8 cellular contexts compared by ENCODE assay signal in genomic region chr9:95131023-95131943, GRCh38.
DNase-seq lines count a peak whose midpoint lies in the region; ATAC-seq and TF ChIP-seq lines count a peak whose summit lies in the region.

No MANE protein-coding gene starts in this region.

- no peaks in the 10 kb centered on the region for H3K79me2 ChIP-seq in parathyroid adenoma

- in situ Hi-C loops in KBM-7 (cut with MboI; ENCODE audit: low pct_unique_long_range_greater_than_20kb, low sequenced_read_pairs): loop anchor here (25.0 kb wide), 1 partner anchor 344 kb away; no protein-coding TSS in a partner anchor

- peak overlapping the region; percentile 56 for H3K4me3 Mint-ChIP-seq in glutamatergic neuron (ENCODE audit: unreplicated experiment)

- DNase-seq in DMS153 (lab: John Stamatoyannopoulos, UW): peak; percentile 9
- DNase-seq in KBM-7: peak; percentile 63
- DNase-seq in RWPE2 (ENCODE audit: low spot score): no peak
- DNase-seq in activated naive CD4-positive, alpha-beta T cell treated with Interleukin-2 at 50 U/mL for 16 hours: peak; percentile 47
- DNase-seq in glutamatergic neuron: peak; percentile 81

- H3K4me1 Mint-ChIP-seq in glutamatergic neuron (ENCODE audit: low read depth, unreplicated experiment): peaks cover 24% of the 10 kb centered on the region

- H3K36me3 ChIP-seq in RWPE2 (ENCODE audit: low read depth) (0 out of 2 replicates have a peak, but pooled peaks cover 3% of the 10 kb centered on the region), parathyroid adenoma (ENCODE audit: control insufficient read depth, insufficient read depth, low read length) (no peaks in the 10 kb centered on the region)

- no peaks in the 10 kb centered on the region for H3K36me3 Mint-ChIP-seq in glutamatergic neuron (ENCODE audit: unreplicated experiment)

- peaks cover 3% of the 10 kb centered on the region for H3K9me3 Mint-ChIP-seq in glutamatergic neuron (ENCODE audit: unreplicated experiment)

- H3K4me3 ChIP-seq in RWPE2 (ENCODE audit: severe bottlenecking) (no peak overlapping the region), parathyroid adenoma (ENCODE audit: low read depth, low read length) (no peak overlapping the region)

- ATAC-seq in RWPE2 (ENCODE audit: low read depth) (peak; percentile 48; the same call in 2 of the 3 replicates), HG02571 (IDR thresholded peaks at IDR 0.05; ENCODE audit: unreplicated experiment) (no peak), HG02678 (IDR thresholded peaks at IDR 0.05; ENCODE audit: unreplicated experiment) (no peak)

- no peaks in the 10 kb centered on the region for H3K9me3 ChIP-seq in RWPE2 (ENCODE audit: severe bottlenecking)
- H3K9me3 ChIP-seq in parathyroid adenoma (ENCODE audit: control insufficient read depth, low read length): no peaks in the 10 kb centered on the region

- TF ChIP-seq CTCF in RWPE2 (IDR thresholded peaks at IDR 0.05; ENCODE audit: poor library complexity, severe bottlenecking): peak; percentile 94
- TF ChIP-seq CTCF in glutamatergic neuron (IDR thresholded peaks at IDR 0.05; ENCODE audit: partially characterized antibody, unreplicated experiment): peak; percentile 83
- TF ChIP-seq CTCF in parathyroid adenoma (IDR thresholded peaks at IDR 0.05): peak; percentile 68

- H3K27me3 ChIP-seq in RWPE2 (ENCODE audit: insufficient read depth, poor library complexity, severe bottlenecking) (no peaks in the 10 kb centered on the region), parathyroid adenoma (ENCODE audit: control insufficient read depth, insufficient read depth, low read length) (no peaks in the 10 kb centered on the region)

- H2AFZ ChIP-seq in parathyroid adenoma: peak overlapping the region; percentile 33

- no peak overlapping the region for H3K27ac Mint-ChIP-seq in glutamatergic neuron (ENCODE audit: unreplicated experiment)

- no peak overlapping the region for H3K9ac ChIP-seq in parathyroid adenoma

- peaks cover 4% of the 10 kb centered on the region for H3K27me3 Mint-ChIP-seq in glutamatergic neuron (ENCODE audit: unreplicated experiment)

- no peak overlapping the region for H3K4me2 ChIP-seq in parathyroid adenoma (ENCODE audit: low read length)

- no peak overlapping the region for H3K27ac ChIP-seq in RWPE2 (ENCODE audit: poor library complexity, severe bottlenecking)
- peak overlapping the region; percentile 78 for H3K27ac ChIP-seq in parathyroid adenoma

- peaks cover 5% of the 10 kb centered on the region for H3K4me1 ChIP-seq in RWPE2 (ENCODE audit: insufficient read depth, poor library complexity, severe bottlenecking)
- H3K4me1 ChIP-seq in parathyroid adenoma: peaks cover 11% of the 10 kb centered on the region
